8 cellular contexts compared by ENCODE assay signal in the genomic region with DNA sequence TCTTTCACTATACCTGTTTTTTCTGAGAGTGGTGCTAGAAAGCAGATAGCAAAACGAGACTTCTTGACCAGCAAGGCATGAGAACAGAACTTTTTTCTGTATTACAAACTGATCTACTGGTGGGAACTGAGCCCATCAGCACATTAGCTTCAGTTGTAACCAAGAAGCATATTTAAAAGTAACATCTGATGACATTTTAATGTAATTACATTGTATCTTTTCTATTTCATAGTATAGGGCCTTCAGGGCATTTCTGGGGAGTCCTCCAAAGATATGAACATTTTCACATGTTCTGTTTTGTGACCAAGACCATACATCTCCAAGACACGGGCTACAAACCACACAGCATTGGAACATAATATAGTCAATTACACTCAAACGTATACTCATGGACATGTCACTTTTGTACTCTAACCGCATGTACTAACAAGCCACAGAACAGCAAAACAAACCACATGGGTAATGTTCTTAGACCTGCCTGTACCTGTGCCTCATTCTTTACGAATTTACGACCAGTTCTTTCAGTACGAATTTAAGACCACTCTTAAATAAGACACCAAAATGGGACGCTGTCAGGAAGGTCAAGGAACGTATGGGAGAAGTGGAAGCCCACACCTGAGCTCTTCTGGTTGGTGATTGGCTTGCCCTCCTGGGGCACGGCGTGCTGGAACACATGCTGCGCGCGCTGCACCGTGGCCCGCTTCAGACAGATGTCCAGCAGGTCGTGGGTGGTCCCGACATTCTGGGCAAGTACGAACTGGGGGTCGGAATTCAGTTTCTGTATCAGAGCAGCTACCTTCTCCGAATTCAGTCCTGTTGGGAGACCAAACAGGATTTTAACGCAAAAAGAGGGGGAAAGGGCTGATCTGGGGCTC. TPM values are rescaled to one million over a fixed set of nuclear protein-coding genes. Genes with fewer than 3 reads are reported as not detected.
DNase-seq lines count a peak whose midpoint lies in the region; ATAC-seq and TF ChIP-seq lines count a peak whose summit lies in the region.

No MANE protein-coding gene starts in this region.

- H3K27ac ChIP-seq in OCI-LY7 (ENCODE audit: low read depth, low read length, poor library complexity, severe bottlenecking) (peak overlapping the region; percentile 34), cardiac muscle cell (peak overlapping the region; percentile 32)

- intact Hi-C loops in OCI-LY7 (cut with micrococcal nuclease; ENCODE audit: unreplicated experiment) (no loop called here), posterior vena cava (cut with DNase I) (no loop called here)

- H3K4me3 ChIP-seq in OCI-LY7 (ENCODE audit: low read depth, low read length, poor library complexity, severe bottlenecking) (peak overlapping the region; percentile 83), cardiac muscle cell (peak overlapping the region; percentile 100)

- peak; percentile 51 for ATAC-seq in HG02885 (IDR thresholded peaks at IDR 0.05; ENCODE audit: poor library complexity, unreplicated experiment)

- H2AFZ ChIP-seq in OCI-LY7 (ENCODE audit: low read length): peak overlapping the region; percentile 94

- H3K4me1 ChIP-seq in OCI-LY7 (ENCODE audit: insufficient read depth, low read length, poor library complexity, severe bottlenecking) (peaks cover 18% of the 10 kb centered on the region), cardiac muscle cell (ENCODE audit: low read depth) (peaks cover 6% of the 10 kb centered on the region)

- TF ChIP-seq CTCF in OCI-LY7 (conservative IDR thresholded peaks at IDR 0.05; ENCODE audit: low read length) (no peak), cardiac muscle cell (IDR thresholded peaks at IDR 0.05; ENCODE audit: low read depth, low read length) (no peak)

- no peaks in the 10 kb centered on the region for H3K27me3 ChIP-seq in cardiac muscle cell

- H3K4me2 ChIP-seq in OCI-LY7 (ENCODE audit: low read length): peak overlapping the region; percentile 70

- CTCF ChIA-PET in OCI-LY7 (lab: Charles Lee; ENCODE audit: unreplicated experiment): no interaction called here

- peak; percentile 21 to 42 for DNase-seq in NCI-H2081 (lab: John Stamatoyannopoulos, UW)
- DNase-seq in NCI-H2081 treated with DMSO at 0.1 percent for 48 hours (lab: John Stamatoyannopoulos, UW): no peak
- peak; percentile 58 for DNase-seq in OCI-LY7 (ENCODE audit: low spot score)
- DNase-seq in activated gamma-delta T cell treated with anti-CD3 and anti-CD28 coated beads, Interleukin-2, amount 50 U/mL, for 16 hours (ENCODE audit: low read depth): peak; percentile 6
- peak; percentile 45 to 58 for DNase-seq in cardiac muscle cell (ENCODE audit: low read depth in 1 of 2, low spot score in 1 of 2)
- peak; percentile 85 for DNase-seq in posterior vena cava (ENCODE audit: low spot score)
- no peak for DNase-seq in globus pallidus (ENCODE audit: low spot score)

- no peaks in the 10 kb centered on the region for H4K20me1 ChIP-seq in OCI-LY7 (ENCODE audit: insufficient read depth, low read length)

- peaks cover 27% of the 10 kb centered on the region; the same call in 1 of the 2 replicates for H3K79me2 ChIP-seq in OCI-LY7 (ENCODE audit: insufficient read depth, low read depth, low read length)

- no peaks in the 10 kb centered on the region for H3K9me2 ChIP-seq in OCI-LY7 (ENCODE audit: insufficient read depth, low read length)

- TSS peak; percentile 58 for BruUV-seq in OCI-LY7 (replicated peaks; lab: Mats Ljungman, UMichigan)

- H3K9me3 ChIP-seq in OCI-LY7 (ENCODE audit: low read length): no peaks in the 10 kb centered on the region
- H3K9me3 ChIP-seq in cardiac muscle cell (ENCODE audit: low read depth): no peaks in the 10 kb centered on the region

- H3K36me3 ChIP-seq in OCI-LY7 (ENCODE audit: insufficient read depth, low read length) (peaks cover 46% of the 10 kb centered on the region), cardiac muscle cell (peaks cover 30% of the 10 kb centered on the region)

- POLR2A ChIA-PET in OCI-LY7 (lab: Charles Lee): interaction anchor here (0.6 to 2.0 kb wide), 6 partner anchors 14 to 959 kb away, joined by 3 to 7 read pairs (median 3); no protein-coding TSS in a partner anchor

RNA-seq across cellular contexts. Expression of a gene that starts 0.8 kb away (rescaled TPM):
- 33.8 and 35.0 TPM in 2 replicates for total RNA-seq in OCI-LY7 (2014; rRNA removed; shearing (Covaris generic))
- total RNA-seq in OCI-LY7 (2022) (65.7 and 72.7 TPM in 2 replicates), cardiac muscle cell (44.3 and 47.3 TPM in 2 replicates), posterior vena cava (10 to 100 TPM; 23.3 to 28.4 TPM)
- 39.7 and 51.4 TPM in 2 replicates for polyA plus RNA-seq in cardiac muscle cell

RNA-seq across cellular contexts. Expression of a gene that starts 42.9 kb away (rescaled TPM):
- not detected in 2 replicates for total RNA-seq in OCI-LY7 (2014; rRNA removed; shearing (Covaris generic))
- not detected in 2 replicates for total RNA-seq in OCI-LY7 (2022)
- not detected in 2 replicates for total RNA-seq in cardiac muscle cell
- not detected in 2 replicates for polyA plus RNA-seq in cardiac muscle cell
- total RNA-seq in posterior vena cava: not detected

RNA-seq across cellular contexts. Expression of a gene that starts 55.4 kb away (rescaled TPM):
- 0.09 and 0.10 TPM in 2 replicates for total RNA-seq in OCI-LY7 (2014; rRNA removed; shearing (Covaris generic))
- total RNA-seq in OCI-LY7 (2022) (not detected in 2 replicates), cardiac muscle cell (0.36 and 0.85 TPM in 2 replicates), posterior vena cava (under 1 TPM in 1 of 2 donors, not detected in 1; 0.28 TPM)
- 0.37 TPM in 1 of 2 replicates, not detected in the other for polyA plus RNA-seq in cardiac muscle cell

Comparison
In these comparisons a context has a peak if more than half of its experiments do, and no peak if none do; other contexts are left out.
1. DNase-seq: peak in NCI-H2081 (2 of 2), OCI-LY7 (single experiment), activated gamma-delta T cell treated with anti-CD3 and anti-CD28 coated beads, Interleukin-2, amount 50 U/mL, for 16 hours (single experiment), cardiac muscle cell (2 of 2) and posterior vena cava (single experiment); none in NCI-H2081 treated with DMSO at 0.1 percent for 48 hours (single experiment) and globus pallidus (single experiment).